Comparison of ENCODE assay signal across 23 cellular contexts in genomic region chr7:7704867-7705266, GRCh38.
"Had no signal": no experiment of that assay in that cellular context is flagged by ENCODE, and none has a peak within 500 bp of the region (broad histone marks: within the 10 kb centered on the region; RNA-seq: fewer than 3 reads in every experiment).

No MANE protein-coding gene starts in this region.

- H3K27me3 Mint-ChIP-seq: activated CD8-positive, alpha-beta T cell treated with anti-CD3 and anti-CD28 coated beads for 36 hours; activated naive CD4-positive, alpha-beta T cell treated with anti-CD3 and anti-CD28 coated beads, Interleukin-2, amount 10 ng/mL, durations not matched to agents 7 days and 5 days; activated naive CD8-positive, alpha-beta T cell treated with anti-CD3 and anti-CD28 coated beads for 36 hours had no signal

- H2AFZ ChIP-seq: PC-9 had no signal

- H3K9ac ChIP-seq: SK-N-SH had no signal

- H3K27me3 ChIP-seq: brain microvascular endothelial cell, SJCRH30 had no signal

- H3K27ac ChIP-seq: brain microvascular endothelial cell, PC-9, SJCRH30, VCaP had no signal

- H3K36me3 ChIP-seq: brain microvascular endothelial cell, SJCRH30 had no signal

- H3K9me3 ChIP-seq: SJCRH30, SK-N-SH had no signal

- H3K9me3 Mint-ChIP-seq: activated CD8-positive, alpha-beta T cell treated with anti-CD3 and anti-CD28 coated beads for 36 hours; activated naive CD4-positive, alpha-beta T cell treated with anti-CD3 and anti-CD28 coated beads, Interleukin-2, amount 10 ng/mL, durations not matched to agents 7 days and 5 days; activated naive CD8-positive, alpha-beta T cell treated with anti-CD3 and anti-CD28 coated beads for 36 hours; activated T-cell treated with anti-CD3 and anti-CD28 coated beads, Interleukin-2, amount 50 U/mL, for 72 hours; activated T-helper 2 cell treated with anti-CD3 and anti-CD28 coated beads, Interferon-gamma antibody, Interleukin-2, Interleukin-4, amounts not matched to agents 10 μg/mL and 5 μg/mL and 100 μg/mL, durations not matched to agents 14 hours and 24 hours and 36 hours had no signal

- H3K4me3 ChIP-seq: PC-9, SJCRH30 had no signal

- H3K27ac Mint-ChIP-seq: activated CD8-positive, alpha-beta T cell treated with anti-CD3 and anti-CD28 coated beads for 36 hours; activated naive CD4-positive, alpha-beta T cell treated with anti-CD3 and anti-CD28 coated beads, Interleukin-2, amount 10 ng/mL, durations not matched to agents 7 days and 5 days; activated naive CD8-positive, alpha-beta T cell treated with anti-CD3 and anti-CD28 coated beads for 36 hours; activated T-cell treated with anti-CD3 and anti-CD28 coated beads, Interleukin-2, amount 50 U/mL, for 72 hours; activated T-helper 2 cell treated with anti-CD3 and anti-CD28 coated beads, Interferon-gamma antibody, Interleukin-2, Interleukin-4, amounts not matched to agents 10 μg/mL and 5 μg/mL and 100 μg/mL, durations not matched to agents 14 hours and 24 hours and 36 hours had no signal

- H3K36me3 Mint-ChIP-seq: activated naive CD4-positive, alpha-beta T cell treated with anti-CD3 and anti-CD28 coated beads, Interleukin-2, amount 10 ng/mL, durations not matched to agents 7 days and 5 days had no signal

- H3K4me3 Mint-ChIP-seq: activated CD8-positive, alpha-beta T cell treated with anti-CD3 and anti-CD28 coated beads for 36 hours; activated naive CD4-positive, alpha-beta T cell treated with anti-CD3 and anti-CD28 coated beads, Interleukin-2, amount 10 ng/mL, durations not matched to agents 7 days and 5 days; activated naive CD8-positive, alpha-beta T cell treated with anti-CD3 and anti-CD28 coated beads for 36 hours; activated T-cell treated with anti-CD3 and anti-CD28 coated beads, Interleukin-2, amount 50 U/mL, for 72 hours had no signal

- H3K4me2 ChIP-seq: PC-9, SK-N-SH had no signal

- DNase-seq: activated CD4-positive, alpha-beta T cell treated with anti-CD3 and anti-CD28 coated beads for 4 hours; activated CD8-positive, alpha-beta memory T cell treated with anti-CD3 and anti-CD28 coated beads, Interleukin-2, amount 50 U/mL, for 4 hours; activated CD8-positive, alpha-beta T cell treated with anti-CD3 and anti-CD28 coated beads for 36 hours; activated gamma-delta T cell treated with Interleukin-2 at 50 U/mL for 16 hours; activated naive CD4-positive, alpha-beta T cell treated with anti-CD3 and anti-CD28 coated beads, Interleukin-2, amount 10 ng/mL, durations not matched to agents 7 days and 5 days; activated naive CD8-positive, alpha-beta T cell treated with anti-CD3 and anti-CD28 coated beads for 36 hours; activated T-cell treated with anti-CD3 and anti-CD28 coated beads, Interleukin-2, amount 50 U/mL, for 72 hours; brain microvascular endothelial cell; central memory CD4-positive, alpha-beta T cell; MM.1S; NCI-H1105 treated with DMSO at 0.1 percent for 48 hours; NCI-H1436 treated with DMSO at 0.1 percent for 48 hours; NCI-H187; NCI-H2081; NCI-H510A treated with DMSO at 0.1 percent for 48 hours; NCI-H69; PC-9; Right ventricle myocardium superior; SJCRH30; SK-N-SH; T-helper 1 cell had no signal
